ENCODE assay signal across 1 cellular context in the genomic region with DNA sequence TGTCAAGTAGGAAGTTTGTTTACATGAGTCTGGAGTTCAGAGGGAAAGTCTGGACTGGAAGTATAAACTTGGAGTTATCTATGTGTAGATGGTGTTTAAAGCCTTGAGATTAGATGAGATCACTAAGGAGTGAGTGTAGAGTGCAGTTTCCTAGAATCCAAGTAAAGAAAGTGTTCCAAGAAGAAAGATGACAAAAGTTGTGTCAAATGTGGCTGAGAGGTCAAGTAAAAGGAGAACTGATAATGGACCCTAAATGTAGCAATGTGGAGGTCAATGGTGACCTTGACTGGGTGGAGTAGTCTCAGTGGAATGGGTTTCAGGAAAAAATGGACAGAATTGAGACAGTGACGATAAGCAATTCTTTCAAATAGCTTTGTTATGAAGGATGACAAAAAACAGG.
A peak's percentile ranks its signal among the peaks of the same experiment; 100 is the strongest.
TF ChIP-seq lines count a peak whose summit lies in the region.

No MANE protein-coding gene starts in this region.

TF ChIP-seq in K562, 482 proteins besides CTCF, POLR2A, EP300 and RAD21 (continued from another document):
- TF ChIP-seq, protein P1, sequence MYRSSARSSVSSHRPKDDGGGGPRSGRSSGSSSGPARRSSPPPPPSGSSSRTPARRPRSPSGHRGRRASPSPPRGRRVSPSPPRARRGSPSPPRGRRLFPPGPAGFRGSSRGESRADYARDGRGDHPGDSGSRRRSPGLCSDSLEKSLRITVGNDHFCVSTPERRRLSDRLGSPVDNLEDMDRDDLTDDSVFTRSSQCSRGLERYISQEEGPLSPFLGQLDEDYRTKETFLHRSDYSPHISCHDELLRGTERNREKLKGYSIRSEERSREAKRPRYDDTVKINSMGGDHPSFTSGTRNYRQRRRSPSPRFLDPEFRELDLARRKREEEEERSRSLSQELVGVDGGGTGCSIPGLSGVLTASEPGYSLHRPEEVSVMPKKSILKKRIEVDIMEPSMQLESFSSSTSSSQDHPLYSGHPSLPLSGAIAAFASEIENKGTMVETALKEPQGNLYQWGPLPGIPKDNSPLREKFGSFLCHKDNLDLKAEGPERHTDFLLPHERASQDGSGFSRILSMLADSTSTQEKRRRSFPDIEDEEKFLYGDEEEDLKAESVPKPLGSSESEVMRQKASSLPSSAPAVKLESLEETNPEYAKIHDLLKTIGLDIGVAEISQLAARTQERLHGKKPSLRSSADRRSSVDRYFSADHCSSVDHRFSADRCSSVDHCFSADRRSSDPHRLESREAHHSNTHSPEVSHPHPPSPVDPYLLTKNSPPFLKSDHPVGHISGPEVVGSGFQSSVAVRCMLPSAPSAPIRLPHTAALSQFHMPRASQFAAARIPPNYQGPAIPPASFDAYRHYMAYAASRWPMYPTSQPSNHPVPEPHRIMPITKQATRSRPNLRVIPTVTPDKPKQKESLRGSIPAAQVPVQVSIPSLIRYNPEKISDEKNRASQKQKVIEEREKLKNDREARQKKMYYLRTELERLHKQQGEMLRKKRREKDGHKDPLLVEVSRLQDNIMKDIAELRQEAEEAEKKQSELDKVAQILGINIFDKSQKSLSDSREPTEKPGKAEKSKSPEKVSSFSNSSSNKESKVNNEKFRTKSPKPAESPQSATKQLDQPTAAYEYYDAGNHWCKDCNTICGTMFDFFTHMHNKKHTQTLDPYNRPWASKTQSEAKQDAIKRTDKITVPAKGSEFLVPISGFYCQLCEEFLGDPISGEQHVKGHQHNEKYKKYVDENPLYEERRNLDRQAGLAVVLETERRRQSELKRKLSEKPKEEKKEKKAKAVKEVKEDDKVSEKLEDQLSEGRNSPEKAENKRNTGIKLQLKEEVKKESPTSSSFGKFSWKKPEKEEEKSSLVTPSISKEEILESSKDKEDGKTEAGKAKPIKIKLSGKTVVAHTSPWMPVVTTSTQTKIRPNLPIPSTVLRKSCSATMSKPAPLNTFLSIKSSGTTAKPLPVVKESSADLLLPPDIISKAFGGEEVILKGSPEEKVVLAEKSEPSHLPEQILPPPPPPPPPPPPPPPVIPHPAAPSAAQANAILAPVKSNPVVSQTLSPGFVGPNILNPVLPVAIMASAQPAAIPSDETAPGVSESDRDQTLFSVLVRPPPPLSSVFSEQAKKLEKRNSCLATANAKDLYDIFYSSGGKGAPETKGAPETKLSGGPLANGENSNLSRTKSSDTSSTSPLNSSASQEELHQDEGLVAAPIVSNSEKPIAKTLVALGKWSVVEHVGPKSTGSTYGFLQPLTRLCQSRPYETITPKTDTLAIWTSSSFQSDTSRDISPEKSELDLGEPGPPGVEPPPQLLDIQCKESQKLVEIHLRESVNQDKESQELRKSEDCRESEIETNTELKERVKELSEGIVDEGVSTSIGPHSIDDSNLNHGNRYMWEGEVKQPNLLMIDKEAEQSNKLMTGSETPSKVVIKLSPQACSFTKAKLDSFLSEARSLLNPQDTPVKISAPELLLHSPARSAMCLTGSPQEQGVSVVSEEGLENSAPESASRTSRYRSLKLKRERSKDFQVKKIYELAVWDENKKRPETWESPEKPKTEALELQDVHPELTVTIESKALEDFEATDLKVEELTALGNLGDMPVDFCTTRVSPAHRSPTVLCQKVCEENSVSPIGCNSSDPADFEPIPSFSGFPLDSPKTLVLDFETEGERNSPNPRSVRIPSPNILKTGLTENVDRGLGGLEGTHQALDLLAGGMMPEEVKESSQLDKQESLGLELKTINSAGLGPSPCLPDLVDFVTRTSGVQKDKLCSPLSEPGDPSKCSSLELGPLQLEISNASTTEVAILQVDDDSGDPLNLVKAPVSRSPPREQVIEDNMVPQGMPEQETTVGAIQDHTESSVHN (IDR thresholded peaks at IDR 0.05; ENCODE audit: borderline replicate concordance in 1 of 2, low read depth in 1 of 2): peak in 1 of 2 experiments; percentile 60; a peak in 1 of 4 replicates
- no peak for TF ChIP-seq ZNF253 (CRISPR knock-in tag; conservative IDR thresholded peaks at IDR 0.05)
- TF ChIP-seq POLR2H (tag; IDR thresholded peaks at IDR 0.05; ENCODE audit: low read depth): no peak
